ENCODE assay signal across 11 cellular contexts in the genomic region with DNA sequence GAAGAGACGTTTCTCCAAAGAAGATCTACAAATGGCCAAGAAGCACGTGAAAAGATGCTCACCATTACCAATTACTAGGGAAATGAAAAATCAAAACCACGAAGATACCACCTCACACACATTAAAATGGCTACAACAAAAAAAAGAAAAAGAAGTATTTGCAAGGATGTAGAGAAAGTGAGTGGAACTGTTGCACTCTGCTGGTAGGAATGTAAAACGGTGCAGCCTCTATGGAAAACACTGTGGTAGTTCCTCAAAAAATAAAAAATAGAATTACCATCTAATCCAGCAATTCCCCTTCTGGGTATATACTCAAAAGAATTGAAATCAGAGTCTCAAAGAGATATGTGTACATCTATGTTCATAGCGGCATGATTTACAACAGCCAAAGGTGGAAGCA.
DNase-seq lines count a peak whose midpoint lies in the region; ATAC-seq and TF ChIP-seq lines count a peak whose summit lies in the region.
"Had no signal": no experiment of that assay in that cellular context is flagged by ENCODE, and none has a peak within 500 bp of the region (broad histone marks: within the 10 kb centered on the region; RNA-seq: fewer than 3 reads in every experiment).

No MANE protein-coding gene starts in this region.

- H3K4me1 ChIP-seq in left ventricle myocardium inferior, result no peaks in the 10 kb centered on the region
- no peaks in the 10 kb centered on the region for H3K4me1 ChIP-seq in uterus
- no peaks in the 10 kb centered on the region for H3K4me1 ChIP-seq in neuronal stem cell (ENCODE audit: control insufficient read depth in 2 of 2, insufficient read depth in 1 of 2, low read depth in 1 of 2, low read length in 2 of 2)

- H3K79me1 ChIP-seq in neuronal stem cell (ENCODE audit: low read depth, low read length), result no peaks in the 10 kb centered on the region

- no peak overlapping the region for H4K8ac ChIP-seq in neuronal stem cell (ENCODE audit: low read depth, low read length)

- H3K18ac ChIP-seq in neuronal stem cell (ENCODE audit: low read length), result no peak overlapping the region

- H2BK5ac ChIP-seq in neuronal stem cell (ENCODE audit: low read length), result no peak overlapping the region

- H2AFZ ChIP-seq in neuronal stem cell (ENCODE audit: low read length), result no peak overlapping the region

- no peak overlapping the region for H3K4me2 ChIP-seq in neuronal stem cell (ENCODE audit: insufficient read depth, low read length, poor library complexity, severe bottlenecking)

- H3K36me3 ChIP-seq in left ventricle myocardium inferior (no peaks in the 10 kb centered on the region), uterus (no peaks in the 10 kb centered on the region), neuronal stem cell (replicated peaks in 1 of 2; ENCODE audit: control insufficient read depth in 2 of 2, insufficient read depth in 2 of 2, low read length in 2 of 2) (no peaks in the 10 kb centered on the region)

- DNase-seq in left ventricle myocardium inferior (no peak), Right ventricle myocardium inferior (ENCODE audit: missing footprints) (no peak), glutamatergic neuron (no peak), uterus (no peak), NCI-H187 (lab: John Stamatoyannopoulos, UW) (no peak), neuronal stem cell (ENCODE audit: low spot score) (no peak)
- no peak for DNase-seq in activated T-helper 2 cell treated with anti-CD3 and anti-CD28 coated beads, Interferon-gamma antibody, Interleukin-2, Interleukin-4, amounts not matched to agents 10 μg/mL and 5 μg/mL and 100 μg/mL, durations not matched to agents 14 hours and 24 hours and 36 hours (ENCODE audit: low spot score)
- DNase-seq: activated naive CD4-positive, alpha-beta T cell treated with anti-CD3 and anti-CD28 coated beads for 36 hours; CD8-positive, alpha-beta T cell; NCI-H1417 had no signal

- intact Hi-C loops in left ventricle myocardium inferior (cut with micrococcal nuclease) (no loop called here), Right ventricle myocardium inferior (cut with DNase I) (no loop called here), uterus (cut with DNase I; ENCODE audit: low total_unique reads) (no loop called here)
- intact Hi-C loops in activated T-helper 2 cell treated with anti-CD3 and anti-CD28 coated beads, Interferon-gamma antibody, Interleukin-2, Interleukin-4, amounts not matched to agents 10 μg/mL and 5 μg/mL and 100 μg/mL, durations not matched to agents 14 hours and 24 hours and 36 hours (cut with micrococcal nuclease), result no loop called here

- no peak overlapping the region for H2BK15ac ChIP-seq in neuronal stem cell (ENCODE audit: low read length)

- no CpG with 5 or more reads among the region's 5 CpGs for WGBS in neuronal stem cell (ENCODE audit: extremely low coverage in 2 of 2, insufficient read length in 2 of 2, insufficient replicate concordance in 1 of 2), 2 donors

- peaks cover 63% of the 10 kb centered on the region for H3K36me3 Mint-ChIP-seq in activated T-helper 2 cell treated with anti-CD3 and anti-CD28 coated beads, Interferon-gamma antibody, Interleukin-2, Interleukin-4, amounts not matched to agents 10 μg/mL and 5 μg/mL and 100 μg/mL, durations not matched to agents 14 hours and 24 hours and 36 hours (ENCODE audit: low read depth)
- H3K36me3 Mint-ChIP-seq in glutamatergic neuron (ENCODE audit: unreplicated experiment), result peaks cover 11% of the 10 kb centered on the region
- H3K36me3 Mint-ChIP-seq: CD8-positive, alpha-beta T cell had no signal

- peak overlapping the region; percentile 74 for H3K27ac Mint-ChIP-seq in activated T-helper 2 cell treated with anti-CD3 and anti-CD28 coated beads, Interferon-gamma antibody, Interleukin-2, Interleukin-4, amounts not matched to agents 10 μg/mL and 5 μg/mL and 100 μg/mL, durations not matched to agents 14 hours and 24 hours and 36 hours
- no peak overlapping the region for H3K27ac Mint-ChIP-seq in glutamatergic neuron (ENCODE audit: unreplicated experiment)
- H3K27ac Mint-ChIP-seq: activated naive CD4-positive, alpha-beta T cell treated with anti-CD3 and anti-CD28 coated beads for 36 hours; CD8-positive, alpha-beta T cell had no signal

- no peak overlapping the region for H3K4ac ChIP-seq in neuronal stem cell (ENCODE audit: low read length)

- no peak overlapping the region for H3K14ac ChIP-seq in neuronal stem cell (ENCODE audit: low read length)

- H3K4me3 Mint-ChIP-seq in activated T-helper 2 cell treated with anti-CD3 and anti-CD28 coated beads, Interferon-gamma antibody, Interleukin-2, Interleukin-4, amounts not matched to agents 10 μg/mL and 5 μg/mL and 100 μg/mL, durations not matched to agents 14 hours and 24 hours and 36 hours (ENCODE audit: low read depth), result no peak overlapping the region
- no peak overlapping the region for H3K4me3 Mint-ChIP-seq in glutamatergic neuron (ENCODE audit: unreplicated experiment)
- H3K4me3 Mint-ChIP-seq: activated naive CD4-positive, alpha-beta T cell treated with anti-CD3 and anti-CD28 coated beads for 36 hours; CD8-positive, alpha-beta T cell had no signal

- peaks cover 27% of the 10 kb centered on the region for H3K9me3 Mint-ChIP-seq in activated T-helper 2 cell treated with anti-CD3 and anti-CD28 coated beads, Interferon-gamma antibody, Interleukin-2, Interleukin-4, amounts not matched to agents 10 μg/mL and 5 μg/mL and 100 μg/mL, durations not matched to agents 14 hours and 24 hours and 36 hours
- peaks cover 8% of the 10 kb centered on the region for H3K9me3 Mint-ChIP-seq in glutamatergic neuron (ENCODE audit: unreplicated experiment)

- H3K4me3 ChIP-seq in left ventricle myocardium inferior, result no peak overlapping the region
- H3K4me3 ChIP-seq in uterus, result no peak overlapping the region
- no peak overlapping the region for H3K4me3 ChIP-seq in neuronal stem cell (ENCODE audit: low read length in 2 of 2)

- H4K91ac ChIP-seq in neuronal stem cell (ENCODE audit: low read depth, low read length, poor library complexity), result no peak overlapping the region

- no peak overlapping the region for H3K9ac ChIP-seq in neuronal stem cell (ENCODE audit: low read depth, low read length, poor library complexity)

- H3K9me3 ChIP-seq in left ventricle myocardium inferior (replicated peaks) (peaks cover 13% of the 10 kb centered on the region), uterus (no peaks in the 10 kb centered on the region), neuronal stem cell (replicated peaks in 1 of 2; ENCODE audit: control insufficient read depth in 2 of 2, insufficient read depth in 1 of 2, low read depth in 1 of 2, low read length in 2 of 2) (no peaks in the 10 kb centered on the region)

- no peaks in the 10 kb centered on the region for H3K27me3 ChIP-seq in left ventricle myocardium inferior (ENCODE audit: low read depth)
- no peaks in the 10 kb centered on the region for H3K27me3 ChIP-seq in uterus
- no peaks in the 10 kb centered on the region for H3K27me3 ChIP-seq in neuronal stem cell (ENCODE audit: control insufficient read depth in 3 of 3, insufficient read depth in 3 of 3, low read depth in 1 of 3, low read length in 3 of 3)

- H2BK120ac ChIP-seq in neuronal stem cell (ENCODE audit: low read depth, low read length), result no peak overlapping the region

- ATAC-seq in Right ventricle myocardium inferior, result no peak
- ATAC-seq in HG03378 (IDR thresholded peaks at IDR 0.05; ENCODE audit: unreplicated experiment), result no peak
- ATAC-seq: CD8-positive, alpha-beta T cell had no signal

- H3K4me1 Mint-ChIP-seq in activated T-helper 2 cell treated with anti-CD3 and anti-CD28 coated beads, Interferon-gamma antibody, Interleukin-2, Interleukin-4, amounts not matched to agents 10 μg/mL and 5 μg/mL and 100 μg/mL, durations not matched to agents 14 hours and 24 hours and 36 hours (ENCODE audit: low read depth), result peaks cover 42% of the 10 kb centered on the region
- H3K4me1 Mint-ChIP-seq in glutamatergic neuron (ENCODE audit: low read depth, unreplicated experiment), result peaks cover 1% of the 10 kb centered on the region

- H2AK5ac ChIP-seq in neuronal stem cell (ENCODE audit: low read depth, low read length), result no peak overlapping the region

- TF ChIP-seq POLR2A in uterus (IDR thresholded peaks at IDR 0.05), result no peak

- H3K27me3 Mint-ChIP-seq in activated T-helper 2 cell treated with anti-CD3 and anti-CD28 coated beads, Interferon-gamma antibody, Interleukin-2, Interleukin-4, amounts not matched to agents 10 μg/mL and 5 μg/mL and 100 μg/mL, durations not matched to agents 14 hours and 24 hours and 36 hours (ENCODE audit: low read depth), result no peaks in the 10 kb centered on the region
- H3K27me3 Mint-ChIP-seq in glutamatergic neuron (ENCODE audit: unreplicated experiment), result peaks cover 2% of the 10 kb centered on the region

- no peak overlapping the region for H3K27ac ChIP-seq in left ventricle myocardium inferior (replicated peaks)
- no peak overlapping the region for H3K27ac ChIP-seq in uterus
- no peak overlapping the region for H3K27ac ChIP-seq in neuronal stem cell (replicated peaks; ENCODE audit: low read length)

- no peak overlapping the region for H3K23ac ChIP-seq in neuronal stem cell (ENCODE audit: low read depth, low read length, poor library complexity)

- peak; percentile 60 for TF ChIP-seq CTCF in left ventricle myocardium inferior (IDR thresholded peaks at IDR 0.05; ENCODE audit: borderline replicate concordance)
- TF ChIP-seq CTCF in glutamatergic neuron (IDR thresholded peaks at IDR 0.05; ENCODE audit: partially characterized antibody, unreplicated experiment), result peak; percentile 31
- TF ChIP-seq CTCF in uterus (IDR thresholded peaks at IDR 0.05), result peak; percentile 6 to 28 (median 14)

- H2BK12ac ChIP-seq in neuronal stem cell (ENCODE audit: low read length), result no peak overlapping the region
